Comparison of ENCODE assay signal across 17 cellular contexts in genomic region chr12:112916270-112916669, GRCh38. TPM values are rescaled to one million over a fixed set of nuclear protein-coding genes. Genes with fewer than 3 reads are reported as not detected.
DNase-seq lines count a peak whose midpoint lies in the region; ATAC-seq and TF ChIP-seq lines count a peak whose summit lies in the region.
"Had no signal": no experiment of that assay in that cellular context is flagged by ENCODE, and none has a peak within 500 bp of the region (broad histone marks: within the 10 kb centered on the region; RNA-seq: fewer than 3 reads in every experiment).

No MANE protein-coding gene starts in this region.

- H3K4me3 ChIP-seq in MG63 = no peak overlapping the region
- no peak overlapping the region for H3K4me3 ChIP-seq in RWPE2 (ENCODE audit: severe bottlenecking)
- H3K4me3 ChIP-seq: dorsolateral prefrontal cortex, SJCRH30 had no signal

- peak; percentile 86 for DNase-seq in MG63
- DNase-seq in RWPE2 (ENCODE audit: low spot score) = peak; percentile 78
- peak; percentile 90 for DNase-seq in fibroblast of gingiva (ENCODE audit: low read depth)
- DNase-seq in renal cortical epithelial cell (ENCODE audit: low read depth) = peak; percentile 90
- DNase-seq in activated naive CD4-positive, alpha-beta T cell treated with Interleukin-2 at 50 U/mL for 16 hours = no peak
- no peak for DNase-seq in inferior parietal cortex (ENCODE audit: extremely low spot score)
- DNase-seq: activated CD4-positive, alpha-beta memory T cell treated with anti-CD3 and anti-CD28 coated beads, Interleukin-2, amount 10 ng/mL, durations not matched to agents 7 days and 5 days; amygdala; dorsolateral prefrontal cortex; IMR-90; NCI-H82; retina; SJCRH30; stimulated activated naive CD4-positive, alpha-beta T cell had no signal

- peaks cover 14% of the 10 kb centered on the region for H3K9me3 ChIP-seq in MG63
- peaks cover 9% of the 10 kb centered on the region for H3K9me3 ChIP-seq in RWPE2 (ENCODE audit: severe bottlenecking)

- H3K4me1 ChIP-seq in RWPE2 (ENCODE audit: insufficient read depth, poor library complexity, severe bottlenecking) = peaks cover 9% of the 10 kb centered on the region
- H3K4me1 ChIP-seq: SJCRH30 had no signal

- H3K27ac ChIP-seq in RWPE2 (ENCODE audit: poor library complexity, severe bottlenecking) = no peak overlapping the region
- H3K27ac ChIP-seq: C4-2B, dorsolateral prefrontal cortex, SJCRH30 had no signal

- H3K36me3 ChIP-seq in MG63 (no peaks in the 10 kb centered on the region), RWPE2 (ENCODE audit: low read depth) (peaks cover 4% of the 10 kb centered on the region; the same call in 1 of the 2 replicates)
- H3K36me3 ChIP-seq: SJCRH30 had no signal

- peak; percentile 99 for ATAC-seq in RWPE2 (ENCODE audit: low read depth)
- no peak for ATAC-seq in GM21367 (IDR thresholded peaks at IDR 0.05; ENCODE audit: unreplicated experiment)
- ATAC-seq in HG02571 (IDR thresholded peaks at IDR 0.05; ENCODE audit: unreplicated experiment) = no peak

- H3K27me3 ChIP-seq in MG63 = no peaks in the 10 kb centered on the region
- no peaks in the 10 kb centered on the region for H3K27me3 ChIP-seq in RWPE2 (ENCODE audit: insufficient read depth, poor library complexity, severe bottlenecking)
- H3K27me3 ChIP-seq: SJCRH30 had no signal

- TF ChIP-seq CTCF in RWPE2 (IDR thresholded peaks at IDR 0.05; ENCODE audit: poor library complexity, severe bottlenecking) = no peak

RNA-seq across cellular contexts. Expression of gene OAS1, which starts 9.5 kb away (rescaled TPM):
- 7.8 and 10.3 TPM in 2 replicates for total RNA-seq in MG63 (2014; rRNA removed; shearing (Covaris generic); ENCODE audit: low replicate concordance)
- 3.7 and 24.8 TPM in 2 replicates for total RNA-seq in renal cortical epithelial cell
- total RNA-seq: IMR-90, SJCRH30 had no signal

RNA-seq across cellular contexts. Expression of gene OAS3, which starts 22.0 kb away (rescaled TPM):
- total RNA-seq in MG63 (2014; rRNA removed; shearing (Covaris generic); ENCODE audit: low replicate concordance) = 8.6 and 12.5 TPM in 2 replicates
- 7.1 and 24.7 TPM in 2 replicates for total RNA-seq in renal cortical epithelial cell

Comparison
In these comparisons a context has a peak if more than half of its experiments do, and no peak if none do; other contexts are left out.
1. DNase-seq: peak in MG63 (single experiment), RWPE2 (single experiment), fibroblast of gingiva (single experiment) and renal cortical epithelial cell (single experiment); none in activated naive CD4-positive, alpha-beta T cell treated with Interleukin-2 at 50 U/mL for 16 hours (single experiment) and inferior parietal cortex (single experiment).